ENCODE assay signal across 12 cellular contexts in the genomic region with DNA sequence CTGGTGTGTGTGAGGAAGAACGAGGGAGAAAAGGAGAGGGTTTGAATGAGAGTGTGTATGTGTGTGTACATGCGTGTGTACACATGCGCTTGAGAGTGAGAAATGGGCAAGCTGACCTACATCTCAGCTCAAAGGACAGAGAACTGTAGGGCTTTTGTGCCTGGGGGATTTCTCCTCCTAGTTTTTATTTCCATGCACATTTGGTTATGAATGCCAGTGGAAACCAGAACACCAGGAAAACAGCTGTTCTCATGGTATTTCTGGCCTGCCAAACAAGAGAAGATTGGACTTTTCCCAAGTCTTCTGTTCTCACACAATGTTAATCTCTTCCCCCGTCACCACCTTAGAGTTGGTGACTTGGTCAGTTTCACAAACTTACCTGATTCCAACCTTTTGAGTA. TPM values are rescaled to one million over a fixed set of nuclear protein-coding genes. Genes with fewer than 3 reads are reported as not detected.
DNase-seq lines count a peak whose midpoint lies in the region; ATAC-seq and TF ChIP-seq lines count a peak whose summit lies in the region.
"Had no signal": no experiment of that assay in that cellular context is flagged by ENCODE, and none has a peak within 500 bp of the region (broad histone marks: within the 10 kb centered on the region; RNA-seq: fewer than 3 reads in every experiment).

No MANE protein-coding gene starts in this region.

- no peak for ATAC-seq in GM19023 (IDR thresholded peaks at IDR 0.05; ENCODE audit: unreplicated experiment)

- intact Hi-C loops in A673 (cut with micrococcal nuclease; ENCODE audit: unreplicated experiment), result no loop called here

- H3K4me3 ChIP-seq in brain microvascular endothelial cell (ENCODE audit: low read depth, low read length) (no peak overlapping the region), right atrium auricular region (no peak overlapping the region), A673 (ENCODE audit: low read depth, low read length, poor library complexity, severe bottlenecking) (no peak overlapping the region)

- H3K4me1 ChIP-seq in right atrium auricular region (peaks cover 0 to 42% of the 10 kb centered on the region in 2 donors), A673 (ENCODE audit: insufficient read depth, low read length, poor library complexity, severe bottlenecking) (peaks cover 6% of the 10 kb centered on the region)

- BruUV-seq in A673 (replicated peaks; lab: Mats Ljungman, UMichigan), result no TSS peak

- POLR2A ChIA-PET in A673 (lab: Charles Lee; ENCODE audit: low non-redundant PET), result no interaction called here

- H3K36me3 ChIP-seq in brain microvascular endothelial cell (replicated peaks), result no peaks in the 10 kb centered on the region
- no peaks in the 10 kb centered on the region for H3K36me3 ChIP-seq in right atrium auricular region
- H3K36me3 ChIP-seq in A673 (ENCODE audit: insufficient read depth, low read length, poor library complexity, severe bottlenecking), result no peaks in the 10 kb centered on the region
- H3K36me3 ChIP-seq: neutrophil had no signal

- H3K9me3 ChIP-seq in right atrium auricular region, result no peaks in the 10 kb centered on the region
- H3K9me3 ChIP-seq in A673 (ENCODE audit: low read depth, low read length, poor library complexity, severe bottlenecking), result no peaks in the 10 kb centered on the region
- H3K9me3 ChIP-seq: neutrophil had no signal

- no peaks in the 10 kb centered on the region for H3K27me3 ChIP-seq in brain microvascular endothelial cell (replicated peaks)
- H3K27me3 ChIP-seq in right atrium auricular region, result no peaks in the 10 kb centered on the region
- no peaks in the 10 kb centered on the region for H3K27me3 ChIP-seq in A673 (replicated peaks; ENCODE audit: insufficient read depth, low read depth, low read length, poor library complexity)
- H3K27me3 ChIP-seq: neutrophil had no signal

- in situ Hi-C loops in brain microvascular endothelial cell (cut with HindIII; ENCODE audit: low pct_ligation_motif_present, low sequenced_read_pairs), result loop anchor here (25.0 kb wide), 1 partner anchor 172 kb away; no protein-coding TSS in a partner anchor

- peak overlapping the region; percentile 83 for H3K27ac ChIP-seq in brain microvascular endothelial cell
- peak overlapping the region; percentile 79 to 89 for H3K27ac ChIP-seq in right atrium auricular region
- H3K27ac ChIP-seq in A673 (ENCODE audit: low read depth, low read length, poor library complexity, severe bottlenecking), result no peak overlapping the region
- H3K27ac ChIP-seq: neutrophil had no signal

- TF ChIP-seq CTCF in brain microvascular endothelial cell (IDR thresholded peaks at IDR 0.05; ENCODE audit: low read depth, low read length, missing control alignments) (no peak), right atrium auricular region (IDR thresholded peaks at IDR 0.05) (no peak), A673 (conservative IDR thresholded peaks at IDR 0.05; ENCODE audit: low read depth, low read length) (no peak)

- CTCF ChIA-PET in A673 (lab: Charles Lee), result no interaction called here

- DNase-seq in GM04504 (ENCODE audit: low read depth) (peak; percentile 60), brain microvascular endothelial cell (no peak), right atrium auricular region (ENCODE audit: low spot score) (no peak), retina (peak; percentile 35), A673 (ENCODE audit: low spot score) (no peak), cerebellar cortex (ENCODE audit: low spot score) (no peak), COR-L47 (lab: John Stamatoyannopoulos, UW) (no peak)
- DNase-seq: CD8-positive, alpha-beta memory T cell; cortex of kidney; NCI-H510A treated with DMSO at 0.1 percent for 48 hours had no signal

RNA-seq across cellular contexts. Expression of a gene that starts 45.2 kb away (rescaled TPM):
- total RNA-seq in right atrium auricular region, result 1 to 10 TPM; 2.7 to 9.5 TPM
- not detected in 2 replicates for total RNA-seq in A673 (2021)

Comparison
In these comparisons a context has a peak if more than half of its experiments do, and no peak if none do; other contexts are left out.
1. DNase-seq: peak in GM04504 (single experiment) and retina (single experiment); none in brain microvascular endothelial cell (single experiment), right atrium auricular region (single experiment), A673 (single experiment), cerebellar cortex (single experiment) and COR-L47 (single experiment).